ENCODE assay signal across 12 cellular contexts in the genomic region with DNA sequence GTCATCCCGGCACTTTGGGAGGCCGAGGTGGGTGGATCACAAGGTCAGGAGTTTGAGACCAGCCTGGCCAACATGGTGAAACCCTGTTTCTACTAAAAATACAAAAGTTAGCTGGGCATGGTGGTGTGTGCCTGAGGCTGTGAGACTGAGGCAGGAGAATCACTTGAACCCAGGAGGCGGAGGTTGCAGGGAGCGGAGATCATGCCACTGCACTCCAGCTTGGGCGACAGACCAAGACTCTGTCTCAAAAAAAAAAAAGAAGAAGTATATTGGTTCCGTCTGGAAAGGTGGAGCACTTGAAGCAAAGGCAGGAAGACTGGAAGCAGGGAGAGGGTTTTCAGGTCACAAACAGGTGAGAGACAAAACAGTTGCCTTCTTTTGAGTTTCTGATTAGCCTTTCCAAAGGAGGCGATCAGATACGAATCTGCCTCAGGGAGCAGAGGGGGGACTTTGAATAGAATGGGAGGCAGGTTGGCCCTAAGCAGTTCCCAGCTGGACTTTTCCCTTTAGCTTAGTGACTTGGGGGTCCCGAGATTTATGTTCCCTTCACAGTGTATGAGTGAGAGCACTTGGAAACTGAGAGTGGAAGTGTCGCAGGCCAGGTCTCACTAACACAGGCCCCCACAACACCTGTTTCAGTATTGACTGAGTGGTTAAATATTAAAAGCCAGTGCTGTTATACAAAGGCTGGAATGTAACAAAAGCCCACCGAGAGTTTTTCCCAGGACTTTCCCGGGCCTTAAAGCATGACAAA. TPM values are rescaled to one million over a fixed set of nuclear protein-coding genes. Genes with fewer than 3 reads are reported as not detected.
DNase-seq lines count a peak whose midpoint lies in the region; ATAC-seq and TF ChIP-seq lines count a peak whose summit lies in the region.
"Not testable (repeated sequence)": the region's sequence is repeated elsewhere in the genome, so short reads cannot be mapped to it uniquely, and the experiment has no call there.
"Had no signal": no experiment of that assay in that cellular context is flagged by ENCODE, and none has a peak within 500 bp of the region (broad histone marks: within the 10 kb centered on the region; RNA-seq: fewer than 3 reads in every experiment).

No MANE protein-coding gene starts in this region.

- not testable (repeated sequence) for H3K4me1 ChIP-seq in H9 (ENCODE audit: insufficient read depth, low read length)

- peaks cover 57 to 72% of the 10 kb centered on the region in 2 experiments for H3K4me1 Mint-ChIP-seq in H9
- H3K4me1 Mint-ChIP-seq in nephron: peaks cover 29% of the 10 kb centered on the region

- H3K27me3 Mint-ChIP-seq in H9 (ENCODE audit: low read depth); nephron (ENCODE audit: low read depth): not testable (repeated sequence)

- not testable (repeated sequence) for H2AK5ac ChIP-seq in H9 (ENCODE audit: insufficient read length, low read length)

- not testable (repeated sequence) for H2AFZ ChIP-seq in H9 (ENCODE audit: low read length)

- H3K23ac ChIP-seq in H9 (ENCODE audit: insufficient read length, low read depth, low read length): not testable (repeated sequence)

- H3K36me3 Mint-ChIP-seq in H9 (ENCODE audit: insufficient read depth in 1 of 3, low read depth in 3 of 3); nephron (ENCODE audit: low read depth): not testable (repeated sequence)

- not testable (repeated sequence) for H4K91ac ChIP-seq in H9 (ENCODE audit: insufficient read length, low read depth, low read length)

- H3K4ac ChIP-seq in H9 (ENCODE audit: low read depth, low read length): not testable (repeated sequence)

- H3K14ac ChIP-seq in H9 (ENCODE audit: insufficient read depth, low read length): not testable (repeated sequence)

- H3K9ac ChIP-seq in H9 (ENCODE audit: extremely low read depth, insufficient read length, low read length): not testable (repeated sequence)

- not testable (repeated sequence) for H2BK120ac ChIP-seq in H9 (ENCODE audit: low read depth, low read length, poor library complexity, severe bottlenecking)

- not testable (repeated sequence) for H3K9me3 ChIP-seq in H9 (ENCODE audit: control insufficient read depth, low read depth, low read length); WERI-Rb-1 (ENCODE audit: severe bottlenecking)

- H3K79me2 ChIP-seq in H9 (ENCODE audit: insufficient read depth, low read length): not testable (repeated sequence)

- ATAC-seq in GM19397 (IDR thresholded peaks at IDR 0.05; ENCODE audit: unreplicated experiment): peak; percentile 71
- ATAC-seq in HG03354 (IDR thresholded peaks at IDR 0.05; ENCODE audit: poor library complexity, severe bottlenecking, unreplicated experiment): peak; percentile 76

- H3K79me1 ChIP-seq in H9 (ENCODE audit: insufficient read depth, low read depth, low read length, poor library complexity, severe bottlenecking): not testable (repeated sequence)

- peak overlapping the region; percentile 28 for H3K4me2 ChIP-seq in H9 (ENCODE audit: insufficient read depth, insufficient read length, low read length)

- H3K27me3 ChIP-seq in H9 (ENCODE audit: insufficient read depth, low read length); WERI-Rb-1 (ENCODE audit: insufficient read depth, low read depth, severe bottlenecking): not testable (repeated sequence)

- H3K4me3 Mint-ChIP-seq in H9 (peak overlapping the region in 1 of 2 experiments; percentile 30; a peak in 2 of 5 replicates), nephron (peak overlapping the region in 1 of 3 experiments; percentile 16)

- H4K5ac ChIP-seq in H9 (ENCODE audit: insufficient read length, low read depth, low read length): peak overlapping the region; percentile 22

- H3K18ac ChIP-seq in H9 (ENCODE audit: insufficient read length, low read depth, low read length): peak overlapping the region; percentile 7

- peak overlapping the region; percentile 89 to 99 (median 98) for H3K27ac Mint-ChIP-seq in H9
- peak overlapping the region; percentile 92 to 96 (median 94) for H3K27ac Mint-ChIP-seq in nephron

- peak overlapping the region; percentile 6 for H2BK5ac ChIP-seq in H9 (ENCODE audit: insufficient read length, low read length)

- not testable (repeated sequence) for H3K9me3 Mint-ChIP-seq in H9, nephron

- DNase-seq in ELF-1 (ENCODE audit: low read depth, low spot score) (peak; percentile 87), H9 (peak; percentile 69), WERI-Rb-1 (peak; percentile 27), iPS-NIHi11 (ENCODE audit: low spot score) (peak; percentile 24)

- H3K36me3 ChIP-seq in WERI-Rb-1: not testable (repeated sequence)

- no CpG with 5 or more reads among the region's 12 CpGs for WGBS in H9 (ENCODE audit: extremely low coverage, insufficient read length, low lambda C conversion rate)

- not testable (repeated sequence) for H2BK15ac ChIP-seq in H9 (ENCODE audit: low read depth, low read length)

- not testable (repeated sequence) for H2BK20ac ChIP-seq in H9 (ENCODE audit: low read depth, low read length, poor library complexity, severe bottlenecking)

- not testable (repeated sequence) for H3K23me2 ChIP-seq in H9 (ENCODE audit: insufficient read length, low read depth, low read length, poor library complexity, severe bottlenecking)

- H3K4me3 ChIP-seq in WERI-Rb-1 (ENCODE audit: low read depth, low read length): peak overlapping the region; percentile 14

- H2BK12ac ChIP-seq in H9 (ENCODE audit: insufficient read length, low read depth, low read length): not testable (repeated sequence)

- not testable (repeated sequence) for H4K20me1 ChIP-seq in H9 (ENCODE audit: control insufficient read depth, insufficient read depth, insufficient read length)

- H3K27ac ChIP-seq in H9 (ENCODE audit: insufficient read length, low read depth, low read length): peak overlapping the region; percentile 72
- peak overlapping the region; percentile 79 for H3K27ac ChIP-seq in WERI-Rb-1

- H4K8ac ChIP-seq in H9 (replicated peaks; ENCODE audit: insufficient read length, low read depth, low read length): not testable (repeated sequence)

- not testable (repeated sequence) for TF ChIP-seq CTCF in H9 (conservative IDR thresholded peaks at IDR 0.05); WERI-Rb-1 (IDR thresholded peaks at IDR 0.05; ENCODE audit: low read depth, low read length); nephron (IDR thresholded peaks at IDR 0.05; ENCODE audit: unreplicated experiment in 3 of 3)

- H3K56ac ChIP-seq in H9 (ENCODE audit: insufficient read length, low read depth, low read length): not testable (repeated sequence)

- H3T11ph ChIP-seq in H9 (ENCODE audit: low read length): not testable (repeated sequence)

RNA-seq across cellular contexts. Expression of a gene that starts 28.8 kb away (rescaled TPM):
- 1.1 and 1.7 TPM in 2 replicates for total RNA-seq in H9 (2021)
- total RNA-seq: B cell; CD8-positive, alpha-beta T cell; glomerular endothelial cell; HT-29; occipital lobe had no signal

RNA-seq across cellular contexts. Expression of a gene that starts 48.1 kb away (rescaled TPM):
- total RNA-seq in H9 (2021): 95.9 and 99.9 TPM in 2 replicates
- total RNA-seq: B cell; CD8-positive, alpha-beta T cell; HT-29 had no signal

Comparison
In these comparisons a context has a peak if more than half of its experiments do, and no peak if none do; other contexts are left out.
1. Peak in every context shown above with its lines: DNase-seq, ATAC-seq, H3K4me3 ChIP-seq and H3K27ac ChIP-seq.
2. DNase-seq: peak in every context shown above with its lines; median percentile 87 in ELF-1; 69 in H9; 27 in WERI-Rb-1; 24 in iPS-NIHi11.